ENCODE assay signal across 9 cellular contexts in the genomic region with DNA sequence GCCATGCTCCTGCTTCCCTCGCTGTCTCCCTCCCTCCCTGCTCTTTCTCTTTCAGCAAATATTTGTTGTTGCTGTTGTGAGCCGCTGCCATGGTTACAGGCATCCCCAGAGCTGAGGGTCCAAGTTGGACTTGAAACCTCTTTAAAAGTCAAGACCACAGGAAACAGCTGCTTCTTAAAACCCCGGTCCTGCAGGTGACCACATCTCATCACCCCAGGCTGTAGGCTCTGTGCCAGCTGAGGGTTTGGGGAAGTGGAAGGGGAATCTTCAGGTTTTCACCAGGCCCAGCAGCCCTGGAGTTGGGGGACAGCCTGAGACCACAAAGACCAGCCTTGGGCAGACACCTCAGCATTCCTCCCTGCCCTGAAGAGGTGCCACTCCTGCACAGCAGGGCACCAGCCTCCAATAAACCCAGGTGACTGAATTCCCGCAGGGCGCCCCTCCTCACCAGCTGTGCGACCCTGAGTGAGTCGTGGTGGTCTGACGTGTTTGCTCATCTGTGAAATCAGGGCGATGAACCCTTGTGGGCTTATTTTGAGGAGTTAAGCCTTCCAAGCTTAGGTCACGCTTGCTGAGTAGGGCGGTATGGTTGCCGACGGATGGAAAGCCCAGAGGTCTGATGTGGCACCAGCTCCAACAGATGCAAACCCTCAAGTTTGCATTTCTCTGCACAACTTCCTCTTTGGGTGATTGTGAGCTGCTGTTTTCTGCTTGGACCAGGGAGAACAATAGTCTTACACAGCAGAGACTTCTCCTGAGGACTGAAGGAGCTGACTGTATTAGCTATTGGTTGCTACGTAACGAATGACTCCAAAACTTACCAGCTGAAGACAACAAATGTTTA. TPM values are rescaled to one million over a fixed set of nuclear protein-coding genes. Genes with fewer than 3 reads are reported as not detected.
DNase-seq lines count a peak whose midpoint lies in the region; ATAC-seq and TF ChIP-seq lines count a peak whose summit lies in the region.
"Had no signal": no experiment of that assay in that cellular context is flagged by ENCODE, and none has a peak within 500 bp of the region (broad histone marks: within the 10 kb centered on the region; RNA-seq: fewer than 3 reads in every experiment).

No MANE protein-coding gene starts in this region.

- peaks cover 2% of the 10 kb centered on the region for H3K9me3 ChIP-seq in osteoblast (ENCODE audit: low read depth, low read length)

- no peaks in the 10 kb centered on the region for H4K20me1 ChIP-seq in osteoblast (ENCODE audit: insufficient read depth, low read length)

- no peaks in the 10 kb centered on the region for H3K27me3 ChIP-seq in osteoblast (ENCODE audit: insufficient read depth, low read length)

- H3K79me2 ChIP-seq in osteoblast (ENCODE audit: insufficient read depth, low read length) = no peaks in the 10 kb centered on the region
- H3K79me2 ChIP-seq: parathyroid adenoma had no signal

- in situ Hi-C loops in SK-MEL-5 (cut with HindIII; ENCODE audit: low pct_unique_long_range_greater_than_20kb, low sequenced_read_pairs) = no loop called here

- ATAC-seq in GM19452 (IDR thresholded peaks at IDR 0.05; ENCODE audit: unreplicated experiment) = peak; percentile 78
- peak; percentile 84 for ATAC-seq in HG03175 (IDR thresholded peaks at IDR 0.05; ENCODE audit: unreplicated experiment)

- TF ChIP-seq CTCF in osteoblast (IDR thresholded peaks at IDR 0.05; ENCODE audit: extremely low read depth, low read depth, low read length) = no peak

- H3K4me3 ChIP-seq in osteoblast (ENCODE audit: insufficient read depth, low read length) = no peak overlapping the region

- H3K4me2 ChIP-seq in osteoblast (ENCODE audit: insufficient read depth, low read length) = no peak overlapping the region

- H3K27ac ChIP-seq in osteoblast (ENCODE audit: low read depth, low read length) = no peak overlapping the region
- H3K27ac ChIP-seq: parathyroid adenoma had no signal

- no peaks in the 10 kb centered on the region for H3K36me3 ChIP-seq in osteoblast (ENCODE audit: insufficient read depth, low read length)

- H2AFZ ChIP-seq in osteoblast (ENCODE audit: low read length) = no peak overlapping the region
- H2AFZ ChIP-seq: parathyroid adenoma had no signal

- no peaks in the 10 kb centered on the region for H3K4me1 ChIP-seq in osteoblast (ENCODE audit: insufficient read depth, low read length)
- H3K4me1 ChIP-seq: parathyroid adenoma had no signal

- DNase-seq in GDM1 (lab: John Stamatoyannopoulos, UW) (peak; percentile 91), SK-MEL-5 (ENCODE audit: low read depth, low spot score) (peak; percentile 44), T-helper 1 cell (no peak), mesenteric fat pad (ENCODE audit: low spot score) (no peak), osteoblast (ENCODE audit: insufficient read length, low spot score, missing footprints) (no peak)
- no peak for DNase-seq in activated CD4-positive, alpha-beta T cell treated with anti-CD3 and anti-CD28 coated beads, Interleukin-2, amount 50 U/mL, for 48 hours

RNA-seq across cellular contexts. Expression of gene NPTX2, which starts 24.8 kb away (rescaled TPM):
- 0.56 and 0.58 TPM in 2 replicates for total RNA-seq in SK-MEL-5 (2014; rRNA removed; shearing (Covaris generic))
- polyA plus RNA-seq in SK-MEL-5 (2015; cell fraction: cytosol; rRNA removed) = 2.8 and 3.2 TPM in 2 replicates
- polyA plus RNA-seq in SK-MEL-5 (2015; cell fraction: nucleus; rRNA removed) = 0.54 and 1.9 TPM in 2 replicates
- total RNA-seq in mesenteric fat pad (23.8 TPM), osteoblast (1.1 and 2.4 TPM in 2 replicates)

Comparison
In these comparisons a context has a peak if more than half of its experiments do, and no peak if none do; other contexts are left out.
1. DNase-seq: peak in GDM1 (single experiment) and SK-MEL-5 (single experiment); none in activated CD4-positive, alpha-beta T cell treated with anti-CD3 and anti-CD28 coated beads, Interleukin-2, amount 50 U/mL, for 48 hours (0 of 2), T-helper 1 cell (0 of 5), mesenteric fat pad (single experiment) and osteoblast (single experiment).